9 cellular contexts compared by ENCODE assay signal in genomic region chr10:88401671-88402347, GRCh38.
DNase-seq lines count a peak whose midpoint lies in the region; ATAC-seq and TF ChIP-seq lines count a peak whose summit lies in the region.
"Had no signal": no experiment of that assay in that cellular context is flagged by ENCODE, and none has a peak within 500 bp of the region (broad histone marks: within the 10 kb centered on the region; RNA-seq: fewer than 3 reads in every experiment).

No MANE protein-coding gene starts in this region.

- H3K4me3 ChIP-seq in left lung = no peak overlapping the region
- H3K4me3 ChIP-seq: tibial artery had no signal

- H3K27ac ChIP-seq in CD4-positive, alpha-beta T cell (ENCODE audit: low read depth, low read length) = no peak overlapping the region
- H3K27ac ChIP-seq in left lung = no peak overlapping the region
- H3K27ac ChIP-seq: tibial artery had no signal

- no peak for DNase-seq in CD4-positive, alpha-beta T cell
- peak; percentile 45 for DNase-seq in KBM-7
- no peak for DNase-seq in left lung
- DNase-seq in immature natural killer cell = no peak
- DNase-seq in anterior cingulate cortex (lab: John Stamatoyannopoulos, UW) = no peak
- DNase-seq: tibial artery had no signal

- H3K27me3 ChIP-seq in CD4-positive, alpha-beta T cell (ENCODE audit: control insufficient read depth, insufficient read depth, low read length) = no peaks in the 10 kb centered on the region
- H3K27me3 ChIP-seq in left lung = no peaks in the 10 kb centered on the region
- H3K27me3 ChIP-seq: tibial artery had no signal

- no peak for ATAC-seq in CD4-positive, alpha-beta T cell (ENCODE audit: poor library complexity)
- peak; percentile 64 for ATAC-seq in activated T-helper 17 cell treated with anti-CD3 and anti-CD28 coated beads, Interleukin-2, amount 50 U/mL, for 72 hours (replicated peaks)
- ATAC-seq in left lung = peak; percentile 76
- no peak for ATAC-seq in GM19397 (IDR thresholded peaks at IDR 0.05; ENCODE audit: unreplicated experiment)
- no peak for ATAC-seq in GM19324 (IDR thresholded peaks at IDR 0.05; ENCODE audit: low FRiP score, unreplicated experiment)

- peaks cover 3% of the 10 kb centered on the region for H3K9me3 Mint-ChIP-seq in CD4-positive, alpha-beta T cell
- H3K9me3 Mint-ChIP-seq in activated T-helper 17 cell treated with anti-CD3 and anti-CD28 coated beads, Interleukin-2, amount 50 U/mL, for 72 hours = peaks cover 7% of the 10 kb centered on the region
- peaks cover 1 to 18% (median 8%) of the 10 kb centered on the region in 6 donors for H3K9me3 Mint-ChIP-seq in immature natural killer cell

- H3K9me3 ChIP-seq in CD4-positive, alpha-beta T cell (ENCODE audit: control insufficient read depth, low read length) = peaks cover 24% of the 10 kb centered on the region
- H3K9me3 ChIP-seq in left lung = peaks cover 0 to 20% of the 10 kb centered on the region in 2 donors

- peak; percentile 32 for TF ChIP-seq CTCF in CD4-positive, alpha-beta T cell (IDR thresholded peaks at IDR 0.05)
- peak in 1 of 2 donors; percentile 19 for TF ChIP-seq CTCF in left lung (IDR thresholded peaks at IDR 0.05)

- intact Hi-C loops in CD4-positive, alpha-beta T cell (cut with DNase I, micrococcal nuclease) = loop anchor here in 1 of 2 experiments (10.0 kb wide), 1 partner anchor 153 kb away; no protein-coding TSS in a partner anchor
- intact Hi-C loops in left lung (cut with DNase I) = no loop called here

- no peak overlapping the region for H3K4me3 Mint-ChIP-seq in CD4-positive, alpha-beta T cell
- H3K4me3 Mint-ChIP-seq in activated T-helper 17 cell treated with anti-CD3 and anti-CD28 coated beads, Interleukin-2, amount 50 U/mL, for 72 hours = no peak overlapping the region
- no peak overlapping the region for H3K4me3 Mint-ChIP-seq in immature natural killer cell

- H3K36me3 Mint-ChIP-seq in CD4-positive, alpha-beta T cell (ENCODE audit: low read depth) = peaks cover 5% of the 10 kb centered on the region
- H3K36me3 Mint-ChIP-seq in activated T-helper 17 cell treated with anti-CD3 and anti-CD28 coated beads, Interleukin-2, amount 50 U/mL, for 72 hours (ENCODE audit: low read depth) = no peaks in the 10 kb centered on the region
- peaks cover 0 to 10% (median 0%) of the 10 kb centered on the region in 3 donors for H3K36me3 Mint-ChIP-seq in immature natural killer cell

- H3K4me1 Mint-ChIP-seq in CD4-positive, alpha-beta T cell (ENCODE audit: low read depth) = peaks cover 5% of the 10 kb centered on the region
- H3K4me1 Mint-ChIP-seq in activated T-helper 17 cell treated with anti-CD3 and anti-CD28 coated beads, Interleukin-2, amount 50 U/mL, for 72 hours = peaks cover 6% of the 10 kb centered on the region
- H3K4me1 Mint-ChIP-seq in immature natural killer cell = no peaks in the 10 kb centered on the region

- H3K36me3 ChIP-seq in left lung = no peaks in the 10 kb centered on the region
- H3K36me3 ChIP-seq: tibial artery had no signal

- CTCF ChIA-PET in CD4-positive, alpha-beta T cell (lab: Charles Lee) = interaction anchor here (1.0 kb wide), 1 partner anchor 18 kb away, joined by 3 read pairs; no protein-coding TSS in a partner anchor

- H3K27me3 Mint-ChIP-seq in CD4-positive, alpha-beta T cell = no peaks in the 10 kb centered on the region
- H3K27me3 Mint-ChIP-seq in activated T-helper 17 cell treated with anti-CD3 and anti-CD28 coated beads, Interleukin-2, amount 50 U/mL, for 72 hours = no peaks in the 10 kb centered on the region
- H3K27me3 Mint-ChIP-seq in immature natural killer cell (ENCODE audit: low read depth in 3 of 3) = peaks cover 0 to 4% (median 2%) of the 10 kb centered on the region in 3 donors

- no peaks in the 10 kb centered on the region for H3K4me1 ChIP-seq in left lung
- H3K4me1 ChIP-seq: tibial artery had no signal

- H3K27ac Mint-ChIP-seq in CD4-positive, alpha-beta T cell = no peak overlapping the region
- no peak overlapping the region for H3K27ac Mint-ChIP-seq in activated T-helper 17 cell treated with anti-CD3 and anti-CD28 coated beads, Interleukin-2, amount 50 U/mL, for 72 hours
- no peak overlapping the region for H3K27ac Mint-ChIP-seq in immature natural killer cell

- POLR2A ChIA-PET in CD4-positive, alpha-beta T cell (lab: Charles Lee) = interaction anchor here (1.0 kb wide), 1 partner anchor 540 kb away, joined by 3 read pairs; no protein-coding TSS in a partner anchor

- in situ Hi-C loops in KBM-7 (cut with MboI; ENCODE audit: low pct_unique_long_range_greater_than_20kb, low sequenced_read_pairs) = loop anchor here (25.0 kb wide), 1 partner anchor 540 kb away; the partner anchor contains the start of genes KLLN and PTEN

Comparison
In these comparisons a context has a peak if more than half of its experiments do, and no peak if none do; other contexts are left out.
1. ATAC-seq: peak in activated T-helper 17 cell treated with anti-CD3 and anti-CD28 coated beads, Interleukin-2, amount 50 U/mL, for 72 hours (single experiment) and left lung (single experiment); none in CD4-positive, alpha-beta T cell (single experiment), GM19397 (single experiment) and GM19324 (single experiment).